14 cellular contexts compared by ENCODE assay signal in genomic region chr22:22048981-22049531, GRCh38.
DNase-seq lines count a peak whose midpoint lies in the region; ATAC-seq and TF ChIP-seq lines count a peak whose summit lies in the region.
"Had no signal": no experiment of that assay in that cellular context is flagged by ENCODE, and none has a peak within 500 bp of the region (broad histone marks: within the 10 kb centered on the region; RNA-seq: fewer than 3 reads in every experiment).

No MANE protein-coding gene starts in this region.

- CTCF ChIA-PET in activated CD8-positive, alpha-beta T cell treated with anti-CD3 and anti-CD28 coated beads, Interleukin-2, amount 10 ng/mL, durations not matched to agents 7 days and 5 days (lab: Charles Lee): interaction anchor here (0.5 to 1.2 kb wide), 2 partner anchors 12 to 402 kb away, joined by 3 read pairs; no protein-coding TSS in a partner anchor
- CTCF ChIA-PET in activated CD8-positive, alpha-beta T cell treated with anti-CD3 and anti-CD28 coated beads for 36 hours (lab: Charles Lee): interaction anchor here (1.6 kb wide), 1 partner anchor 11 kb away, joined by 5 read pairs; no protein-coding TSS in a partner anchor
- CTCF ChIA-PET in HEK293 (lab: Yijun Ruan, JAX): interaction anchor here (0.6 to 2.0 kb wide), 6 partner anchors 8 to 273 kb away, joined by 3 to 11 read pairs (median 3); no protein-coding TSS in a partner anchor

- H3K27ac ChIP-seq in HEK293 (ENCODE audit: extremely low read depth, low read depth, low read length): no peak overlapping the region
- peak overlapping the region; percentile 50 for H3K27ac ChIP-seq in SU-DHL-6 (ENCODE audit: low read depth, low read length)
- H3K27ac ChIP-seq in transverse colon: no peak overlapping the region
- H3K27ac ChIP-seq: A549, C4-2B had no signal

- H3K9me3 ChIP-seq in HEK293 (ENCODE audit: control insufficient read depth, insufficient read depth, low read depth, low read length) (no peaks in the 10 kb centered on the region), SU-DHL-6 (ENCODE audit: insufficient read depth, low read length) (no peaks in the 10 kb centered on the region), transverse colon (no peaks in the 10 kb centered on the region)
- H3K9me3 ChIP-seq: A549, BE2C had no signal

- H3K4me1 ChIP-seq in HEK293 (ENCODE audit: control insufficient read depth, insufficient read depth, low read length) (no peaks in the 10 kb centered on the region), transverse colon (no peaks in the 10 kb centered on the region)
- H3K4me1 ChIP-seq: A549, BE2C had no signal

- no peak overlapping the region for H3K4me3 Mint-ChIP-seq in activated CD8-positive, alpha-beta T cell treated with anti-CD3 and anti-CD28 coated beads, Interleukin-2, amount 10 ng/mL, durations not matched to agents 7 days and 5 days
- H3K4me3 Mint-ChIP-seq in activated CD8-positive, alpha-beta T cell treated with anti-CD3 and anti-CD28 coated beads for 36 hours: no peak overlapping the region
- no peak overlapping the region for H3K4me3 Mint-ChIP-seq in stimulated activated memory B cell treated with anti-CD40 and anti-IgM and Interleukin-4, amounts not matched to agents 10 μg/mL and 1 μg/mL and 100 μg/mL, for 72 hours
- H3K4me3 Mint-ChIP-seq in naive thymus-derived CD8-positive, alpha-beta T cell: no peak overlapping the region
- H3K4me3 Mint-ChIP-seq: CD4-positive, alpha-beta memory T cell had no signal

- H3K79me2 ChIP-seq in SU-DHL-6 (ENCODE audit: insufficient read depth, low read length): peaks cover 11% of the 10 kb centered on the region

- 24 to 30% methylated on average over 2 of the region's 2 CpGs for WGBS in transverse colon (ENCODE audit: low coverage in 1 of 2), 2 donors

- TF ChIP-seq POLR2A in transverse colon (IDR thresholded peaks at IDR 0.05): no peak

- no peaks in the 10 kb centered on the region for H4K20me1 ChIP-seq in SU-DHL-6 (ENCODE audit: low read depth, low read length)

- TF ChIP-seq EP300 in transverse colon (IDR thresholded peaks at IDR 0.05; ENCODE audit: low read depth): no peak

- peaks cover 21% of the 10 kb centered on the region; the same call in 1 of the 2 replicates for H3F3A ChIP-seq in SU-DHL-6 (ENCODE audit: insufficient read depth)

- H3K27me3 Mint-ChIP-seq in activated CD8-positive, alpha-beta T cell treated with anti-CD3 and anti-CD28 coated beads, Interleukin-2, amount 10 ng/mL, durations not matched to agents 7 days and 5 days (ENCODE audit: low read depth): peaks cover 35% of the 10 kb centered on the region
- H3K27me3 Mint-ChIP-seq in activated CD8-positive, alpha-beta T cell treated with anti-CD3 and anti-CD28 coated beads for 36 hours: peaks cover 29% of the 10 kb centered on the region
- no peaks in the 10 kb centered on the region for H3K27me3 Mint-ChIP-seq in stimulated activated memory B cell treated with anti-CD40 and anti-IgM and Interleukin-4, amounts not matched to agents 10 μg/mL and 1 μg/mL and 100 μg/mL, for 72 hours
- peaks cover 11 to 25% (median 19%) of the 10 kb centered on the region in 5 donors for H3K27me3 Mint-ChIP-seq in naive thymus-derived CD8-positive, alpha-beta T cell

- no peak overlapping the region for H3K4me3 ChIP-seq in HEK293 (ENCODE audit: low read depth, low read length)
- no peak overlapping the region for H3K4me3 ChIP-seq in SU-DHL-6 (ENCODE audit: insufficient read depth, low read length, poor library complexity, severe bottlenecking)
- no peak overlapping the region for H3K4me3 ChIP-seq in transverse colon
- H3K4me3 ChIP-seq: A549 had no signal

- POLR2A ChIA-PET in activated CD8-positive, alpha-beta T cell treated with anti-CD3 and anti-CD28 coated beads, Interleukin-2, amount 10 ng/mL, durations not matched to agents 7 days and 5 days (lab: Charles Lee): no interaction called here
- POLR2A ChIA-PET in activated CD8-positive, alpha-beta T cell treated with anti-CD3 and anti-CD28 coated beads for 36 hours (lab: Charles Lee): interaction anchor here (0.5 to 1.1 kb wide), 2 partner anchors 23 to 33 kb away, joined by 3 to 4 read pairs; no protein-coding TSS in a partner anchor
- POLR2A ChIA-PET in HEK293 (lab: Yijun Ruan, JAX): no interaction called here
- POLR2A ChIA-PET in naive thymus-derived CD8-positive, alpha-beta T cell (lab: Charles Lee): no interaction called here

- ATAC-seq in activated CD8-positive, alpha-beta T cell treated with anti-CD3 and anti-CD28 coated beads, Interleukin-2, amount 10 ng/mL, durations not matched to agents 7 days and 5 days: no peak
- no peak for ATAC-seq in activated CD8-positive, alpha-beta T cell treated with anti-CD3 and anti-CD28 coated beads for 36 hours
- no peak for ATAC-seq in stimulated activated memory B cell treated with anti-CD40 and anti-IgM and Interleukin-4, amounts not matched to agents 10 μg/mL and 1 μg/mL and 100 μg/mL, for 72 hours
- no peak for ATAC-seq in naive thymus-derived CD8-positive, alpha-beta T cell
- ATAC-seq: A549 had no signal

- peak overlapping the region; percentile 51 for H2AFZ ChIP-seq in SU-DHL-6 (ENCODE audit: low read depth, low read length, severe bottlenecking)

- no peaks in the 10 kb centered on the region for H3K4me1 Mint-ChIP-seq in activated CD8-positive, alpha-beta T cell treated with anti-CD3 and anti-CD28 coated beads, Interleukin-2, amount 10 ng/mL, durations not matched to agents 7 days and 5 days (ENCODE audit: low read depth)
- no peaks in the 10 kb centered on the region for H3K4me1 Mint-ChIP-seq in activated CD8-positive, alpha-beta T cell treated with anti-CD3 and anti-CD28 coated beads for 36 hours (ENCODE audit: low read depth)
- H3K4me1 Mint-ChIP-seq in stimulated activated memory B cell treated with anti-CD40 and anti-IgM and Interleukin-4, amounts not matched to agents 10 μg/mL and 1 μg/mL and 100 μg/mL, for 72 hours: peaks cover 36% of the 10 kb centered on the region
- H3K4me1 Mint-ChIP-seq in naive thymus-derived CD8-positive, alpha-beta T cell: no peaks in the 10 kb centered on the region
- H3K4me1 Mint-ChIP-seq: CD4-positive, alpha-beta memory T cell had no signal

- in situ Hi-C loops in transverse colon (cut with MboI; ENCODE audit: low pct_ligation_motif_present in 1 of 4, low pct_unique_long_range_greater_than_20kb in 1 of 4, low sequenced_read_pairs in 3 of 4): no loop called here

- TF ChIP-seq CTCF in activated CD8-positive, alpha-beta T cell treated with anti-CD3 and anti-CD28 coated beads for 36 hours (IDR thresholded peaks at IDR 0.05): no peak
- TF ChIP-seq CTCF in HEK293 (tag by site-specific recombination; IDR thresholded peaks at IDR 0.05) (no peak), SU-DHL-6 (IDR thresholded peaks at IDR 0.05; ENCODE audit: insufficient read depth, low read length, poor library complexity, severe bottlenecking) (no peak), transverse colon (IDR thresholded peaks at IDR 0.05) (no peak)

- no peaks in the 10 kb centered on the region for H3K9me2 ChIP-seq in SU-DHL-6 (replicated peaks; ENCODE audit: insufficient read depth, low read length)

- DNase-seq in activated CD8-positive, alpha-beta T cell treated with anti-CD3 and anti-CD28 coated beads, Interleukin-2, amount 10 ng/mL, durations not matched to agents 7 days and 5 days: peak; percentile 14
- no peak for DNase-seq in activated CD8-positive, alpha-beta T cell treated with anti-CD3 and anti-CD28 coated beads for 36 hours
- no peak for DNase-seq in anterior cingulate cortex (lab: John Stamatoyannopoulos, UW)
- no peak for DNase-seq in transverse colon
- DNase-seq in naive thymus-derived CD8-positive, alpha-beta T cell: no peak
- DNase-seq: BE2C; CD4-positive, alpha-beta memory T cell; DMS53; HCEC 1CT had no signal

- intact Hi-C loops in activated CD8-positive, alpha-beta T cell treated with anti-CD3 and anti-CD28 coated beads for 36 hours (cut with micrococcal nuclease): no loop called here
- intact Hi-C loops in transverse colon (cut with DNase I; ENCODE audit: low total_unique reads): no loop called here

- H3K9ac ChIP-seq in SU-DHL-6 (ENCODE audit: low read length): no peak overlapping the region

- H3K9me3 Mint-ChIP-seq in activated CD8-positive, alpha-beta T cell treated with anti-CD3 and anti-CD28 coated beads, Interleukin-2, amount 10 ng/mL, durations not matched to agents 7 days and 5 days (ENCODE audit: insufficient read depth): no peaks in the 10 kb centered on the region
- no peaks in the 10 kb centered on the region for H3K9me3 Mint-ChIP-seq in activated CD8-positive, alpha-beta T cell treated with anti-CD3 and anti-CD28 coated beads for 36 hours
- H3K9me3 Mint-ChIP-seq in stimulated activated memory B cell treated with anti-CD40 and anti-IgM and Interleukin-4, amounts not matched to agents 10 μg/mL and 1 μg/mL and 100 μg/mL, for 72 hours: no peaks in the 10 kb centered on the region
- peaks cover 0 to 11% (median 0%) of the 10 kb centered on the region in 9 donors for H3K9me3 Mint-ChIP-seq in naive thymus-derived CD8-positive, alpha-beta T cell

- no peaks in the 10 kb centered on the region for H3K27me3 ChIP-seq in SU-DHL-6 (ENCODE audit: low read length)
- peaks cover 19% of the 10 kb centered on the region for H3K27me3 ChIP-seq in transverse colon

- H3K36me3 ChIP-seq in HEK293 (ENCODE audit: control insufficient read depth in 2 of 2, insufficient read depth in 1 of 2, low read length in 2 of 2): no peaks in the 10 kb centered on the region
- H3K36me3 ChIP-seq in SU-DHL-6 (ENCODE audit: low read length): no peaks in the 10 kb centered on the region
- H3K36me3 ChIP-seq in transverse colon: no peaks in the 10 kb centered on the region
- H3K36me3 ChIP-seq: BE2C had no signal

- H3K27ac Mint-ChIP-seq in activated CD8-positive, alpha-beta T cell treated with anti-CD3 and anti-CD28 coated beads, Interleukin-2, amount 10 ng/mL, durations not matched to agents 7 days and 5 days: no peak overlapping the region
- H3K27ac Mint-ChIP-seq in activated CD8-positive, alpha-beta T cell treated with anti-CD3 and anti-CD28 coated beads for 36 hours: no peak overlapping the region
- H3K27ac Mint-ChIP-seq in stimulated activated memory B cell treated with anti-CD40 and anti-IgM and Interleukin-4, amounts not matched to agents 10 μg/mL and 1 μg/mL and 100 μg/mL, for 72 hours: peak overlapping the region; percentile 23
- no peak overlapping the region for H3K27ac Mint-ChIP-seq in naive thymus-derived CD8-positive, alpha-beta T cell

- no peaks in the 10 kb centered on the region for H3K36me3 Mint-ChIP-seq in activated CD8-positive, alpha-beta T cell treated with anti-CD3 and anti-CD28 coated beads, Interleukin-2, amount 10 ng/mL, durations not matched to agents 7 days and 5 days (ENCODE audit: low read depth)
- no peaks in the 10 kb centered on the region for H3K36me3 Mint-ChIP-seq in activated CD8-positive, alpha-beta T cell treated with anti-CD3 and anti-CD28 coated beads for 36 hours (ENCODE audit: low read depth)
- no peaks in the 10 kb centered on the region for H3K36me3 Mint-ChIP-seq in stimulated activated memory B cell treated with anti-CD40 and anti-IgM and Interleukin-4, amounts not matched to agents 10 μg/mL and 1 μg/mL and 100 μg/mL, for 72 hours
- no peaks in the 10 kb centered on the region for H3K36me3 Mint-ChIP-seq in naive thymus-derived CD8-positive, alpha-beta T cell
- H3K36me3 Mint-ChIP-seq: CD4-positive, alpha-beta memory T cell had no signal

- no peak overlapping the region for H3K4me2 ChIP-seq in SU-DHL-6 (ENCODE audit: low read depth, low read length, poor library complexity, severe bottlenecking)
- H3K4me2 ChIP-seq: A549 had no signal

TF ChIP-seq in HEK293, 187 proteins besides CTCF, POLR2A, EP300 and RAD21 (continues in another document):
- TF ChIP-seq ZNF658 (tag by site-specific recombination; IDR thresholded peaks at IDR 0.05): no peak
